ENCODE assay signal across 11 cellular contexts in genomic region chr22:23383491-23384450, GRCh38.
A peak's percentile ranks its signal among the peaks of the same experiment; 100 is the strongest.
DNase-seq lines count a peak whose midpoint lies in the region; TF ChIP-seq lines count a peak whose summit lies in the region.
"Had no signal": no experiment of that assay in that cellular context is flagged by ENCODE, and none has a peak within 500 bp of the region (broad histone marks: within the 10 kb centered on the region; RNA-seq: fewer than 3 reads in every experiment).

No MANE protein-coding gene starts in this region.

- peaks cover 59% of the 10 kb centered on the region for H3K27me3 Mint-ChIP-seq in H9 (ENCODE audit: low read depth)

- H2AK5ac ChIP-seq in H9 (ENCODE audit: insufficient read length, low read length): no peak overlapping the region

- no peak overlapping the region for H3K56ac ChIP-seq in H9 (ENCODE audit: insufficient read length, low read depth, low read length)

- H3K4me2 ChIP-seq in H9 (ENCODE audit: insufficient read depth, insufficient read length, low read length) (no peak overlapping the region), hepatocyte (no peak overlapping the region)

- H3K4me3 Mint-ChIP-seq in H9: no peak overlapping the region; a peak in 1 of 5 replicates

- H3K36me3 ChIP-seq in hepatocyte (replicated peaks; ENCODE audit: insufficient read depth, low read depth) (no peaks in the 10 kb centered on the region), vagina (no peaks in the 10 kb centered on the region)
- H3K36me3 ChIP-seq: neutrophil had no signal

- no peaks in the 10 kb centered on the region; a peak in 1 of 7 replicates for H3K36me3 Mint-ChIP-seq in H9 (ENCODE audit: insufficient read depth in 1 of 3, low read depth in 3 of 3)

- no peak overlapping the region for H3K18ac ChIP-seq in H9 (ENCODE audit: insufficient read length, low read depth, low read length)

- H3K23ac ChIP-seq in H9 (ENCODE audit: insufficient read length, low read depth, low read length): no peak overlapping the region

- no peak overlapping the region for H3T11ph ChIP-seq in H9 (ENCODE audit: low read length)

- peaks cover 9 to 14% of the 10 kb centered on the region in 2 experiments for H3K4me1 Mint-ChIP-seq in H9

- H3K27ac Mint-ChIP-seq in H9: no peak overlapping the region

- TF ChIP-seq POLR2A in vagina (IDR thresholded peaks at IDR 0.05): no peak

- H4K20me1 ChIP-seq in H9 (ENCODE audit: control insufficient read depth, insufficient read depth, insufficient read length) (no peaks in the 10 kb centered on the region), hepatocyte (ENCODE audit: insufficient read depth, poor library complexity, severe bottlenecking) (no peaks in the 10 kb centered on the region)

- no peaks in the 10 kb centered on the region for H3K79me1 ChIP-seq in H9 (ENCODE audit: insufficient read depth, low read depth, low read length, poor library complexity, severe bottlenecking)

- H3K9ac ChIP-seq in H9 (ENCODE audit: extremely low read depth, insufficient read length, low read length): no peak overlapping the region

- H3K79me2 ChIP-seq in H9 (ENCODE audit: insufficient read depth, low read length) (no peaks in the 10 kb centered on the region), hepatocyte (no peaks in the 10 kb centered on the region)

- no peak overlapping the region for H2BK15ac ChIP-seq in H9 (ENCODE audit: low read depth, low read length)

- H3K27me3 ChIP-seq in H9 (ENCODE audit: insufficient read depth, low read length) (no peaks in the 10 kb centered on the region), hepatocyte (no peaks in the 10 kb centered on the region), vagina (no peaks in the 10 kb centered on the region)

- no peak overlapping the region for H2BK20ac ChIP-seq in H9 (ENCODE audit: low read depth, low read length, poor library complexity, severe bottlenecking)

- H2BK120ac ChIP-seq in H9 (ENCODE audit: low read depth, low read length, poor library complexity, severe bottlenecking): no peak overlapping the region

- intact Hi-C loops in vagina (cut with DNase I): loop anchor here (10.0 kb wide), 1 partner anchor 79 kb away; no protein-coding TSS in a partner anchor

- H2AFZ ChIP-seq in H9 (ENCODE audit: low read length) (no peak overlapping the region), hepatocyte (no peak overlapping the region)

- no peaks in the 10 kb centered on the region for H3K9me2 ChIP-seq in hepatocyte (replicated peaks; ENCODE audit: insufficient read depth)

- H3K23me2 ChIP-seq in H9 (ENCODE audit: insufficient read length, low read depth, low read length, poor library complexity, severe bottlenecking): no peaks in the 10 kb centered on the region

- H4K5ac ChIP-seq in H9 (ENCODE audit: insufficient read length, low read depth, low read length): no peak overlapping the region

- no peak overlapping the region for H2BK5ac ChIP-seq in H9 (ENCODE audit: insufficient read length, low read length)

- H3K9me3 ChIP-seq in H9 (ENCODE audit: control insufficient read depth, low read depth, low read length): no peaks in the 10 kb centered on the region
- no peaks in the 10 kb centered on the region for H3K9me3 ChIP-seq in hepatocyte (ENCODE audit: low read depth)
- no peaks in the 10 kb centered on the region for H3K9me3 ChIP-seq in vagina
- H3K9me3 ChIP-seq: neutrophil had no signal

- no peak overlapping the region for H4K8ac ChIP-seq in H9 (replicated peaks; ENCODE audit: insufficient read length, low read depth, low read length)

- no CpG with 5 or more reads among the region's 24 CpGs for whole genome bisulfite sequencing in H9 (ENCODE audit: extremely low coverage, insufficient read length, low lambda C conversion rate)
- 60% methylated on average over 20 of the region's 24 CpGs for WGBS in hepatocyte (ENCODE audit: low lambda C conversion rate, missing lambda C conversion rate)

- H3K9me3 Mint-ChIP-seq in H9: no peaks in the 10 kb centered on the region; a peak in 1 of 5 replicates

- DNase-seq in H9: peak; percentile 86
- peak; percentile 18 for DNase-seq in NCI-H524 treated with DMSO at 0.1 percent for 48 hours (lab: John Stamatoyannopoulos, UW)
- peak; percentile 53 for DNase-seq in hepatocyte (ENCODE audit: low spot score)
- peak; percentile 77 for DNase-seq in retinal pigment epithelial cell (ENCODE audit: low read depth)
- no peak for DNase-seq in vagina (ENCODE audit: extremely low spot score in 2 of 2)
- no peak for DNase-seq in stimulated activated CD4-positive, alpha-beta T cell treated with anti-CD3 and anti-CD28 coated beads, Interleukin-4, amount 100 ng/mL, for 4 hours
- no peak for DNase-seq in stimulated activated naive CD4-positive, alpha-beta T cell (lab: John Stamatoyannopoulos, UW)
- DNase-seq: EL; NCI-H510A; stimulated activated CD4-positive, alpha-beta T cell treated with anti-CD3 and anti-CD28 coated beads, Interleukin-2, amount 100 ng/mL, for 48 hours had no signal

- H4K91ac ChIP-seq in H9 (ENCODE audit: insufficient read length, low read depth, low read length): no peak overlapping the region

- no peak overlapping the region for H3K4ac ChIP-seq in H9 (ENCODE audit: low read depth, low read length)

- no peak overlapping the region for H3K14ac ChIP-seq in H9 (ENCODE audit: insufficient read depth, low read length)

- no peaks in the 10 kb centered on the region for H3K4me1 ChIP-seq in H9 (ENCODE audit: insufficient read depth, low read length)
- peaks cover 11% of the 10 kb centered on the region for H3K4me1 ChIP-seq in hepatocyte (ENCODE audit: insufficient read depth)
- no peaks in the 10 kb centered on the region for H3K4me1 ChIP-seq in vagina

- H2BK12ac ChIP-seq in H9 (ENCODE audit: insufficient read length, low read depth, low read length): no peak overlapping the region

- H3K4me3 ChIP-seq in hepatocyte: no peak overlapping the region
- peak overlapping the region; percentile 4 for H3K4me3 ChIP-seq in retinal pigment epithelial cell (ENCODE audit: low read length)
- no peak overlapping the region for H3K4me3 ChIP-seq in vagina

- TF ChIP-seq CTCF in H9 (conservative IDR thresholded peaks at IDR 0.05): no peak
- TF ChIP-seq CTCF in hepatocyte (IDR thresholded peaks at IDR 0.05; ENCODE audit: poor library complexity): no peak
- TF ChIP-seq CTCF in retinal pigment epithelial cell (conservative IDR thresholded peaks at IDR 0.05; ENCODE audit: low read depth, low read length): no peak
- no peak for TF ChIP-seq CTCF in vagina (IDR thresholded peaks at IDR 0.05)

- H3K27ac ChIP-seq in H9 (ENCODE audit: insufficient read length, low read depth, low read length): no peak overlapping the region
- H3K27ac ChIP-seq in hepatocyte: peak overlapping the region; percentile 58
- no peak overlapping the region for H3K27ac ChIP-seq in vagina
- H3K27ac ChIP-seq: neutrophil had no signal

Comparison
In these comparisons a context has a peak if more than half of its experiments do, and no peak if none do; other contexts are left out.
1. DNase-seq: peak in H9 (single experiment), NCI-H524 treated with DMSO at 0.1 percent for 48 hours (single experiment), hepatocyte (single experiment) and retinal pigment epithelial cell (single experiment); none in vagina (0 of 2), stimulated activated CD4-positive, alpha-beta T cell treated with anti-CD3 and anti-CD28 coated beads, Interleukin-4, amount 100 ng/mL, for 4 hours (0 of 2) and stimulated activated naive CD4-positive, alpha-beta T cell (0 of 6).